ENCODE assay signal across 9 cellular contexts in the genomic region with DNA sequence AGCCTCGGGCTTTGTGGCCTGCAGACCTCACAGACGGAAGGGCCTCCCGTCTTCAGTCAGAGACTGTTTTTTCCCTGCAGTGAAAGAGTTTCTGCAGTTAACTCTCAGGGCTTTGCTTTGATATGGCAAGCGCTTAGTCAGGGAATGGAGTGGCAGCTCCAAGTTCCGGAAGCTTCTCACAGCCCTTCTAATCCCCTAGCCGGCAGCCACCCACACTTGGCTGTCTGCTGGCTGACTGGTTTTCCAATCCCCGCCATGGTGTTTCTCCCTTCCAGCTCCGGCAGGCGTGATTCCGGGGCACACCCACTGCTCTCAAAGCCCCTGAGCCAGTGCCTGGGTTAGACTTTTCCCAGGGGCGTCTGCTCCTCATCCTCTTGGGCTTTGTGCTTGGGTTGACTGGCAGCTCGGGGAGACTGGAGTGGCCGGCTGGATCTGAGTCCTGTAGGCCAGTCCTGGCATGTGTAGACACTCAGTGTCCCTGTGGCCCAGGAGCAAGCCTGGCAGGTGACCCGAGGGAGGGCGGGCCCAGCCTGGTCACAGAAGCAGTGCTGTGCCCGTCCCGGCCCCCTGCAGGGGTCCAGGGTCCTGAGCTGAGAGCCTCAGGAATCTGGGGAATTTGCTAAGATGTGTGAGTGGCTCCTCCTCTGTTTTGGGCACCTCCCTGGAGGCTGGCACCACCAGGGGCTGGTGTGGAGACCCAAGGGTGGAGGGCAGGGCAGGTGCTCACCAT. TPM values are rescaled to one million over a fixed set of nuclear protein-coding genes. Genes with fewer than 3 reads are reported as not detected.
A peak's percentile ranks its signal among the peaks of the same experiment; 100 is the strongest.
DNase-seq lines count a peak whose midpoint lies in the region; ATAC-seq and TF ChIP-seq lines count a peak whose summit lies in the region.
"Had no signal": no experiment of that assay in that cellular context is flagged by ENCODE, and none has a peak within 500 bp of the region (broad histone marks: within the 10 kb centered on the region; RNA-seq: fewer than 3 reads in every experiment).

No MANE protein-coding gene starts in this region.

- H2BK5ac ChIP-seq in mesendoderm (ENCODE audit: low read length), result no peak overlapping the region

- H3K4me1 Mint-ChIP-seq in activated CD4-positive, alpha-beta T cell treated with anti-CD3 and anti-CD28 coated beads, Interleukin-2, amount 10 ng/mL, durations not matched to agents 7 days and 5 days, result no peaks in the 10 kb centered on the region
- peaks cover 4% of the 10 kb centered on the region for H3K4me1 Mint-ChIP-seq in CD8-positive, alpha-beta T cell (ENCODE audit: low read depth)

- CTCF ChIA-PET in activated CD4-positive, alpha-beta T cell treated with anti-CD3 and anti-CD28 coated beads, Interleukin-2, amount 10 ng/mL, durations not matched to agents 7 days and 5 days (lab: Charles Lee), result no interaction called here
- CTCF ChIA-PET in CD8-positive, alpha-beta T cell (lab: Charles Lee), result interaction anchor here (1.5 kb wide), 1 partner anchor 74 kb away, joined by 3 read pairs; no protein-coding TSS in a partner anchor

- peak overlapping the region; percentile 42 for H3K56ac ChIP-seq in mesendoderm (ENCODE audit: low read length)

- no peak overlapping the region for H2BK120ac ChIP-seq in mesendoderm (ENCODE audit: low read depth, low read length)

- H2AK5ac ChIP-seq in mesendoderm (ENCODE audit: low read length), result no peak overlapping the region

- WGBS in esophagus, 2 donors, result 34 to 56% methylated on average over 17 of the region's 17 CpGs
- no CpG with 5 or more reads among the region's 17 CpGs for WGBS in mesendoderm (ENCODE audit: extremely low coverage, insufficient coverage, low lambda C conversion rate)
- WGBS in aorta, 2 donors, result 24 to 26% methylated on average over 17 of the region's 17 CpGs

- no peaks in the 10 kb centered on the region for H3K9me3 Mint-ChIP-seq in activated CD4-positive, alpha-beta T cell treated with anti-CD3 and anti-CD28 coated beads, Interleukin-2, amount 10 ng/mL, durations not matched to agents 7 days and 5 days
- H3K9me3 Mint-ChIP-seq in CD8-positive, alpha-beta T cell, result no peaks in the 10 kb centered on the region

- no peak overlapping the region for H2BK15ac ChIP-seq in mesendoderm (replicated peaks; ENCODE audit: low read depth)

- POLR2A ChIA-PET in activated CD4-positive, alpha-beta T cell treated with anti-CD3 and anti-CD28 coated beads, Interleukin-2, amount 10 ng/mL, durations not matched to agents 7 days and 5 days (lab: Charles Lee), result no interaction called here
- POLR2A ChIA-PET in CD8-positive, alpha-beta T cell (lab: Charles Lee), result interaction anchor here (0.7 to 1.0 kb wide), 2 partner anchors 31 to 52 kb away, joined by 3 read pairs; no protein-coding TSS in a partner anchor

- H3K79me2 ChIP-seq in mesendoderm (ENCODE audit: control insufficient read depth, insufficient read depth, low read length), result no peaks in the 10 kb centered on the region

- H3K4me3 ChIP-seq in esophagus (ENCODE audit: low read depth in 1 of 2, low read length in 2 of 2) (peak overlapping the region in 1 of 2 donors; percentile 11), mesendoderm (ENCODE audit: low read length) (no peak overlapping the region), aorta (ENCODE audit: low read length in 2 of 2) (no peak overlapping the region), uterus (no peak overlapping the region)
- H3K4me3 ChIP-seq in CD8-positive, alpha-beta T cell (ENCODE audit: low read depth, low read length), result no peak overlapping the region

- H3K36me3 Mint-ChIP-seq in activated CD4-positive, alpha-beta T cell treated with anti-CD3 and anti-CD28 coated beads, Interleukin-2, amount 10 ng/mL, durations not matched to agents 7 days and 5 days (ENCODE audit: low read depth), result no peaks in the 10 kb centered on the region
- H3K36me3 Mint-ChIP-seq in CD8-positive, alpha-beta T cell, result no peaks in the 10 kb centered on the region

- H3K79me1 ChIP-seq in mesendoderm (ENCODE audit: low read length), result no peaks in the 10 kb centered on the region

- no peak for TF ChIP-seq CTCF in uterus (IDR thresholded peaks at IDR 0.05)
- TF ChIP-seq CTCF in CD8-positive, alpha-beta T cell (IDR thresholded peaks at IDR 0.05), result no peak

- no peak overlapping the region for H3K4me2 ChIP-seq in mesendoderm (ENCODE audit: low read length)

- intact Hi-C loops in aorta (cut with DNase I) (no loop called here), uterus (cut with DNase I; ENCODE audit: low total_unique reads) (no loop called here)
- intact Hi-C loops in CD8-positive, alpha-beta T cell (cut with DNase I, micrococcal nuclease), result no loop called here

- peaks cover 2 to 35% of the 10 kb centered on the region in 2 donors for H3K36me3 ChIP-seq in esophagus (ENCODE audit: control insufficient read depth in 2 of 2, insufficient read depth in 2 of 2, low read length in 1 of 2)
- no peaks in the 10 kb centered on the region for H3K36me3 ChIP-seq in mesendoderm (ENCODE audit: control insufficient read depth, insufficient read depth, low read length)
- H3K36me3 ChIP-seq in aorta (ENCODE audit: control insufficient read depth in 1 of 2, insufficient read depth in 2 of 2, low read length in 1 of 2), result no peaks in the 10 kb centered on the region
- no peaks in the 10 kb centered on the region for H3K36me3 ChIP-seq in uterus
- H3K36me3 ChIP-seq in CD8-positive, alpha-beta T cell (ENCODE audit: insufficient read depth, low read length), result no peaks in the 10 kb centered on the region

- DNase-seq in activated CD4-positive, alpha-beta T cell treated with anti-CD3 and anti-CD28 coated beads, Interleukin-2, amount 10 ng/mL, durations not matched to agents 7 days and 5 days, result no peak
- no peak for DNase-seq in activated CD4-positive, alpha-beta T cell treated with anti-CD3 and anti-CD28 coated beads, Interleukin-2, amount 50 U/mL, for 1 hour
- DNase-seq in mesendoderm (peak; percentile 34), aorta (peak in 1 of 2 donors; percentile 75), NCI-H2029 treated with DMSO at 0.1 percent for 48 hours (lab: John Stamatoyannopoulos, UW) (no peak), uterus (no peak)
- no peak for DNase-seq in CD8-positive, alpha-beta T cell
- DNase-seq: 8988T had no signal

- H4K5ac ChIP-seq in mesendoderm (ENCODE audit: low read length), result no peak overlapping the region

- H3K23ac ChIP-seq in mesendoderm (ENCODE audit: low read length), result peak overlapping the region; percentile 45

- peaks cover 24 to 48% of the 10 kb centered on the region in 2 donors for H3K4me1 ChIP-seq in esophagus (ENCODE audit: control insufficient read depth in 2 of 2, insufficient read depth in 2 of 2, low read length in 1 of 2)
- no peaks in the 10 kb centered on the region for H3K4me1 ChIP-seq in mesendoderm (ENCODE audit: control insufficient read depth, low read depth, low read length)
- no peaks in the 10 kb centered on the region for H3K4me1 ChIP-seq in aorta (ENCODE audit: control insufficient read depth in 1 of 2, insufficient read depth in 2 of 2, low read length in 2 of 2)
- no peaks in the 10 kb centered on the region for H3K4me1 ChIP-seq in uterus
- H3K4me1 ChIP-seq in CD8-positive, alpha-beta T cell (ENCODE audit: insufficient read depth, low read length), result no peaks in the 10 kb centered on the region

- peak; percentile 20 for ATAC-seq in aorta (ENCODE audit: low FRiP score)
- ATAC-seq in CD8-positive, alpha-beta T cell, result no peak

- no peak for TF ChIP-seq POLR2A in uterus (IDR thresholded peaks at IDR 0.05)

- H3K18ac ChIP-seq in mesendoderm (ENCODE audit: low read length), result no peak overlapping the region

- H3K9ac ChIP-seq in mesendoderm (ENCODE audit: low read length), result no peak overlapping the region

- H3K9me3 ChIP-seq in esophagus (ENCODE audit: control insufficient read depth in 2 of 2, insufficient read depth in 1 of 2, low read depth in 1 of 2, low read length in 1 of 2) (no peaks in the 10 kb centered on the region), aorta (ENCODE audit: control insufficient read depth, low read length) (no peaks in the 10 kb centered on the region), uterus (no peaks in the 10 kb centered on the region)
- no peaks in the 10 kb centered on the region for H3K9me3 ChIP-seq in CD8-positive, alpha-beta T cell (ENCODE audit: low read length)

- H4K8ac ChIP-seq in mesendoderm (ENCODE audit: low read depth, low read length), result no peak overlapping the region

- no peaks in the 10 kb centered on the region for H3K27me3 ChIP-seq in esophagus (ENCODE audit: control insufficient read depth in 1 of 2, insufficient read depth in 2 of 2, low read length in 2 of 2)
- H3K27me3 ChIP-seq in mesendoderm (ENCODE audit: insufficient read depth, low read length, poor library complexity), result no peaks in the 10 kb centered on the region
- no peaks in the 10 kb centered on the region for H3K27me3 ChIP-seq in aorta (ENCODE audit: control insufficient read depth in 1 of 2, insufficient read depth in 2 of 2, low read length in 1 of 2)
- H3K27me3 ChIP-seq in uterus, result no peaks in the 10 kb centered on the region
- H3K27me3 ChIP-seq in CD8-positive, alpha-beta T cell (ENCODE audit: insufficient read depth, low read length), result no peaks in the 10 kb centered on the region

- peak overlapping the region; percentile 19 for H3K27ac Mint-ChIP-seq in activated CD4-positive, alpha-beta T cell treated with anti-CD3 and anti-CD28 coated beads, Interleukin-2, amount 10 ng/mL, durations not matched to agents 7 days and 5 days
- no peak overlapping the region for H3K27ac Mint-ChIP-seq in CD8-positive, alpha-beta T cell

- no peaks in the 10 kb centered on the region for H3K27me3 Mint-ChIP-seq in activated CD4-positive, alpha-beta T cell treated with anti-CD3 and anti-CD28 coated beads, Interleukin-2, amount 10 ng/mL, durations not matched to agents 7 days and 5 days
- no peaks in the 10 kb centered on the region for H3K27me3 Mint-ChIP-seq in CD8-positive, alpha-beta T cell (ENCODE audit: low read depth)

- H3K4ac ChIP-seq in mesendoderm (ENCODE audit: low read depth, low read length), result no peak overlapping the region

- H3K27ac ChIP-seq in esophagus (ENCODE audit: low read depth in 2 of 2, low read length in 1 of 2), result peak overlapping the region; percentile 97
- H3K27ac ChIP-seq in mesendoderm (ENCODE audit: low read depth, low read length), result peak overlapping the region; percentile 28
- H3K27ac ChIP-seq in aorta (ENCODE audit: low read depth in 1 of 2, low read length in 2 of 2), result no peak overlapping the region
- H3K27ac ChIP-seq in uterus, result no peak overlapping the region
- H3K27ac ChIP-seq in CD8-positive, alpha-beta T cell (ENCODE audit: low read depth, low read length), result no peak overlapping the region

- no peak overlapping the region for H3K4me3 Mint-ChIP-seq in activated CD4-positive, alpha-beta T cell treated with anti-CD3 and anti-CD28 coated beads, Interleukin-2, amount 10 ng/mL, durations not matched to agents 7 days and 5 days
- no peak overlapping the region for H3K4me3 Mint-ChIP-seq in CD8-positive, alpha-beta T cell

RNA-seq across cellular contexts. Expression of a gene that starts 30.0 kb away (rescaled TPM):
- 1 to 10 TPM; 2.8 TPM for total RNA-seq in activated CD4-positive, alpha-beta T cell treated with anti-CD3 and anti-CD28 coated beads, Interleukin-2, amount 10 ng/mL, durations not matched to agents 7 days and 5 days
- polyA plus RNA-seq in esophagus (100 to 1,000 TPM in 1 of 2 donors, 10 to 100 TPM in 1; 91.2 to 107 TPM), aorta (1 to 10 TPM; 1.7 to 9.5 TPM)
- 12.3 TPM for polyA plus RNA-seq in mesendoderm (2013, experiment 1 of 2)
- 11.6 TPM for polyA plus RNA-seq in mesendoderm (2013, experiment 2 of 2)
- total RNA-seq in aorta (10 to 100 TPM; 19.2 to 23.7 TPM), uterus (10 to 100 TPM; 16.5 to 70.7 (median 45.8) TPM)
- 1 to 10 TPM; 8.5 to 9.1 TPM for total RNA-seq in CD8-positive, alpha-beta T cell

Comparison
In these comparisons a context has a peak if more than half of its experiments do, and no peak if none do; other contexts are left out.
1. H3K27ac ChIP-seq: peak in esophagus (2 of 2) and mesendoderm (single experiment); none in aorta (0 of 2), uterus (0 of 2) and CD8-positive, alpha-beta T cell (single experiment).